Comparison of ENCODE assay signal across 28 cellular contexts in genomic region chr12:69516950-69517349, GRCh38.
"Had no signal": no experiment of that assay in that cellular context is flagged by ENCODE, and none has a peak within 500 bp of the region (broad histone marks: within the 10 kb centered on the region; RNA-seq: fewer than 3 reads in every experiment).

No MANE protein-coding gene starts in this region.

- H3K27ac Mint-ChIP-seq: naive thymus-derived CD4-positive, alpha-beta T cell; natural killer cell; nephron; neural progenitor cell; progenitor cell of endocrine pancreas; stimulated activated effector memory CD8-positive, alpha-beta T cell treated with anti-CD3 and anti-CD28 coated beads, Interleukin-12 subunit alpha, Interleukin-12 subunit beta, amount 100 ng/mL, for 72 hours; stimulated activated naive B cell treated with anti-CD40 and anti-IgM and Interleukin-4, amounts not matched to agents 10 μg/mL and 1 μg/mL and 100 μg/mL, for 72 hours; type B pancreatic cell had no signal

- H3K4me1 ChIP-seq: parathyroid adenoma, right lobe of liver had no signal

- H3K27me3 ChIP-seq: neural progenitor cell, ovary, right lobe of liver, sigmoid colon, stomach, thyroid gland, tibial nerve, upper lobe of right lung, uterus had no signal

- DNase-seq: naive thymus-derived CD4-positive, alpha-beta T cell; natural killer cell; occipital lobe; ovary; posterior cingulate gyrus; psoas muscle; right cardiac atrium; right lobe of liver; sigmoid colon; small intestine; stimulated activated CD4-positive, alpha-beta T cell treated with anti-CD3 and anti-CD28 coated beads, Interleukin-15, amount 100 ng/mL, for 24 hours; stimulated activated CD4-positive, alpha-beta T cell treated with anti-CD3 and anti-CD28 coated beads, Interleukin-2, amount 100 ng/mL, for 24 hours; stimulated activated CD4-positive, alpha-beta T cell treated with anti-CD3 and anti-CD28 coated beads, Interleukin-2, amount 100 ng/mL, for 48 hours; stimulated activated CD4-positive, alpha-beta T cell treated with anti-CD3 and anti-CD28 coated beads, Interleukin-4, amount 100 ng/mL, for 24 hours; stimulated activated naive B cell treated with anti-CD40 and anti-IgM and Interleukin-4, amounts not matched to agents 10 μg/mL and 1 μg/mL and 100 μg/mL, for 72 hours; stimulated activated naive CD4-positive, alpha-beta T cell treated with Interleukin-2 at 50 U/mL for 16 hours; stomach; thyroid gland; upper lobe of right lung; uterus had no signal

- H3K27me3 Mint-ChIP-seq: naive thymus-derived CD4-positive, alpha-beta T cell; progenitor cell of endocrine pancreas; stimulated activated naive B cell treated with anti-CD40 and anti-IgM and Interleukin-4, amounts not matched to agents 10 μg/mL and 1 μg/mL and 100 μg/mL, for 72 hours; type B pancreatic cell had no signal

- H3K4me3 Mint-ChIP-seq: naive thymus-derived CD4-positive, alpha-beta T cell; natural killer cell; nephron; neural progenitor cell; stimulated activated effector memory CD8-positive, alpha-beta T cell treated with anti-CD3 and anti-CD28 coated beads, Interleukin-12 subunit alpha, Interleukin-12 subunit beta, amount 100 ng/mL, for 72 hours; stimulated activated naive B cell treated with anti-CD40 and anti-IgM and Interleukin-4, amounts not matched to agents 10 μg/mL and 1 μg/mL and 100 μg/mL, for 72 hours; type B pancreatic cell had no signal

- H2AFZ ChIP-seq: neural progenitor cell, parathyroid adenoma had no signal

- H3K4me3 ChIP-seq: neural progenitor cell, ovary, psoas muscle, right lobe of liver, sigmoid colon, stomach, thoracic aorta, thyroid gland, tibial nerve, upper lobe of right lung, uterus had no signal

- ATAC-seq: naive thymus-derived CD4-positive, alpha-beta T cell; natural killer cell; psoas muscle; right cardiac atrium; right lobe of liver; stimulated activated effector memory CD8-positive, alpha-beta T cell treated with anti-CD3 and anti-CD28 coated beads, Interleukin-12 subunit alpha, Interleukin-12 subunit beta, amount 100 ng/mL, for 72 hours; stimulated activated naive B cell treated with anti-CD40 and anti-IgM and Interleukin-4, amounts not matched to agents 10 μg/mL and 1 μg/mL and 100 μg/mL, for 72 hours; upper lobe of right lung had no signal

- H3K36me3 Mint-ChIP-seq: stimulated activated effector memory CD8-positive, alpha-beta T cell treated with anti-CD3 and anti-CD28 coated beads, Interleukin-12 subunit alpha, Interleukin-12 subunit beta, amount 100 ng/mL, for 72 hours had no signal

- H3K9ac ChIP-seq: neural progenitor cell, parathyroid adenoma had no signal

- H3K4me2 ChIP-seq: neural progenitor cell had no signal

- H3K27ac ChIP-seq: neural progenitor cell, ovary, parathyroid adenoma, psoas muscle, right lobe of liver, sigmoid colon, stomach, thoracic aorta, thyroid gland, tibial nerve, upper lobe of right lung, uterus had no signal

- H3K36me3 ChIP-seq: neural progenitor cell, ovary, right lobe of liver, sigmoid colon, stomach, thoracic aorta, thyroid gland, tibial nerve, upper lobe of right lung, uterus had no signal

- H3K9me3 ChIP-seq: ovary, psoas muscle, right lobe of liver, sigmoid colon, stomach, thoracic aorta, thyroid gland, upper lobe of right lung, uterus had no signal
